14 cellular contexts compared by ENCODE assay signal in genomic region chr22:20033045-20033706, GRCh38. TPM values are rescaled to one million over a fixed set of nuclear protein-coding genes. Genes with fewer than 3 reads are reported as not detected.
DNase-seq lines count a peak whose midpoint lies in the region; ATAC-seq and TF ChIP-seq lines count a peak whose summit lies in the region.
"Had no signal": no experiment of that assay in that cellular context is flagged by ENCODE, and none has a peak within 500 bp of the region (broad histone marks: within the 10 kb centered on the region; RNA-seq: fewer than 3 reads in every experiment).

No MANE protein-coding gene starts in this region.

- ATAC-seq in HG03565 (IDR thresholded peaks at IDR 0.05; ENCODE audit: unreplicated experiment) (no peak), GM18907 (IDR thresholded peaks at IDR 0.05; ENCODE audit: unreplicated experiment) (no peak)
- ATAC-seq: activated naive CD8-positive, alpha-beta T cell treated with anti-CD3 and anti-CD28 coated beads, Interleukin-2, amount 50 U/mL, for 24 hours had no signal

- no peak for TF ChIP-seq CTCF in thyroid gland (IDR thresholded peaks at IDR 0.05)

- no peak for TF ChIP-seq POLR2A in thyroid gland (IDR thresholded peaks at IDR 0.05)

- H3K36me3 ChIP-seq in thyroid gland = peaks cover 5 to 18% of the 10 kb centered on the region in 2 donors

- no peaks in the 10 kb centered on the region for H3K27me3 ChIP-seq in thyroid gland

- intact Hi-C loops in thyroid gland (cut with DNase I) = no loop called here

- peak; percentile 27 for DNase-seq in NCI-H2196 (lab: John Stamatoyannopoulos, UW; ENCODE audit: unreplicated experiment)
- no peak for DNase-seq in NCI-H2196 treated with DMSO at 0.1 percent for 48 hours (lab: John Stamatoyannopoulos, UW; ENCODE audit: unreplicated experiment)
- peak; percentile 71 for DNase-seq in fibroblast of gingiva (ENCODE audit: low read depth)
- peak; percentile 70 for DNase-seq in medulla oblongata (ENCODE audit: extremely low spot score)
- peak; percentile 81 to 89 for DNase-seq in thyroid gland
- DNase-seq in Kasumi-1 (lab: John Stamatoyannopoulos, UW) = no peak
- DNase-seq: 8988T; activated naive CD8-positive, alpha-beta T cell treated with anti-CD3 and anti-CD28 coated beads, Interleukin-2, amount 50 U/mL, for 24 hours; Calu3; dermis blood vessel endothelial cell; NCI-H226; SW 1271 had no signal

- 43 to 87% methylated on average over 3 to 9 of the region's 14 CpGs for WGBS in thyroid gland, 2 donors

- H3K4me3 ChIP-seq in thyroid gland (replicated peaks in 1 of 3) = no peak overlapping the region

- H3K4me1 ChIP-seq in thyroid gland = peaks cover 25 to 41% of the 10 kb centered on the region in 2 donors

- no peaks in the 10 kb centered on the region for H3K9me3 ChIP-seq in thyroid gland

- peak overlapping the region; percentile 67 to 83 (median 75) for H3K27ac ChIP-seq in thyroid gland

RNA-seq across cellular contexts. Expression of gene TANGO2, which starts 12.3 kb away (rescaled TPM):
- total RNA-seq in thyroid gland = 10 to 100 TPM; 50.3 to 82.7 (median 65.2) TPM

RNA-seq across cellular contexts. Expression of gene ARVCF, which starts 16.6 kb away (rescaled TPM):
- total RNA-seq in thyroid gland = 100 to 1,000 TPM in 3 of 4 donors, 10 to 100 TPM in 1; 34.5 to 123 (median 111) TPM

RNA-seq across cellular contexts. Expression of gene DGCR8, which starts 46.9 kb away (rescaled TPM):
- total RNA-seq in thyroid gland = 10 to 100 TPM; 28.9 to 48.8 (median 31.5) TPM

Comparison
In these comparisons a context has a peak if more than half of its experiments do, and no peak if none do; other contexts are left out.
1. DNase-seq: peak in NCI-H2196 (single experiment), fibroblast of gingiva (single experiment), medulla oblongata (single experiment) and thyroid gland (2 of 2); none in NCI-H2196 treated with DMSO at 0.1 percent for 48 hours (single experiment) and Kasumi-1 (0 of 2).